In genomic region chr14:69049675-69050074, GRCh38 we compare ENCODE assay signal across 10 cellular contexts.
A peak's percentile ranks its signal among the peaks of the same experiment; 100 is the strongest.
DNase-seq lines count a peak whose midpoint lies in the region; ATAC-seq, FAIRE-seq and TF ChIP-seq lines count a peak whose summit lies in the region.
"Had no signal": no experiment of that assay in that cellular context is flagged by ENCODE, and none has a peak within 500 bp of the region (broad histone marks: within the 10 kb centered on the region; RNA-seq: fewer than 3 reads in every experiment).

No MANE protein-coding gene starts in this region.

- ATAC-seq in pancreas (peak in 3 of 4 donors; percentile 8 to 32 (median 15)), GM19035 (IDR thresholded peaks at IDR 0.05; ENCODE audit: unreplicated experiment) (no peak)

- TF ChIP-seq CTCF in Peyer's patch (IDR thresholded peaks at IDR 0.05) (no peak), fibroblast of the aortic adventitia (IDR thresholded peaks at IDR 0.05; ENCODE audit: insufficient read depth, low read length) (no peak), pancreas (IDR thresholded peaks at IDR 0.05) (no peak)

- in situ Hi-C loops in ACHN (cut with HindIII; ENCODE audit: low pct_ligation_motif_present, low pct_unique_long_range_greater_than_20kb, low sequenced_read_pairs), result no loop called here

- no peaks in the 10 kb centered on the region for H3K9me3 Mint-ChIP-seq in activated T-helper 2 cell treated with anti-CD3 and anti-CD28 coated beads, Interferon-gamma antibody, Interleukin-2, Interleukin-4, amounts not matched to agents 10 μg/mL and 5 μg/mL and 100 μg/mL, durations not matched to agents 14 hours and 24 hours and 36 hours

- H3K4me3 ChIP-seq in Peyer's patch (no peak overlapping the region), fibroblast of the aortic adventitia (ENCODE audit: low read depth, low read length) (no peak overlapping the region), pancreas (no peak overlapping the region)

- H3K4me1 ChIP-seq in Peyer's patch (peaks cover 0 to 28% (median 2%) of the 10 kb centered on the region in 4 donors), pancreas (peaks cover 0 to 30% (median 5%) of the 10 kb centered on the region in 3 donors)

- WGBS in pancreas, 2 donors, result 37 to 38% methylated on average over 2 of the region's 2 CpGs

- H3K27me3 ChIP-seq in Peyer's patch (no peaks in the 10 kb centered on the region), pancreas (no peaks in the 10 kb centered on the region)

- H3K27ac ChIP-seq in Peyer's patch (peak overlapping the region in 3 of 4 donors; percentile 26 to 69 (median 51)), pancreas (peak overlapping the region in 1 of 4 donors; percentile 42)

- TF ChIP-seq POLR2A in Peyer's patch (IDR thresholded peaks at IDR 0.05), result no peak

- no peak overlapping the region for H3K27ac Mint-ChIP-seq in activated T-helper 2 cell treated with anti-CD3 and anti-CD28 coated beads, Interferon-gamma antibody, Interleukin-2, Interleukin-4, amounts not matched to agents 10 μg/mL and 5 μg/mL and 100 μg/mL, durations not matched to agents 14 hours and 24 hours and 36 hours

- peak; percentile 61 for DNase-seq in AG08396 (ENCODE audit: low spot score)
- DNase-seq in Peyer's patch, result no peak
- DNase-seq in fibroblast of the aortic adventitia (ENCODE audit: low read depth), result peak; percentile 95
- no peak for DNase-seq in pancreas
- no peak for DNase-seq in activated T-helper 2 cell treated with anti-CD3 and anti-CD28 coated beads, Interferon-gamma antibody, Interleukin-2, Interleukin-4, amounts not matched to agents 10 μg/mL and 5 μg/mL and 100 μg/mL, durations not matched to agents 14 hours and 24 hours and 36 hours (ENCODE audit: low spot score)
- DNase-seq in DMS153 (lab: John Stamatoyannopoulos, UW), result no peak
- DNase-seq in ACHN, result no peak
- DNase-seq: activated effector memory CD4-positive, alpha-beta T cell treated with anti-CD3 and anti-CD28 coated beads, Interleukin-2, amount 50 U/mL, for 16 hours; hypothalamus had no signal

- peaks cover 13% of the 10 kb centered on the region for H3K36me3 Mint-ChIP-seq in activated T-helper 2 cell treated with anti-CD3 and anti-CD28 coated beads, Interferon-gamma antibody, Interleukin-2, Interleukin-4, amounts not matched to agents 10 μg/mL and 5 μg/mL and 100 μg/mL, durations not matched to agents 14 hours and 24 hours and 36 hours (ENCODE audit: low read depth)

- no peak for FAIRE-seq in pancreas (lab: Jason Lieb, UNC)

- H3K27me3 Mint-ChIP-seq in activated T-helper 2 cell treated with anti-CD3 and anti-CD28 coated beads, Interferon-gamma antibody, Interleukin-2, Interleukin-4, amounts not matched to agents 10 μg/mL and 5 μg/mL and 100 μg/mL, durations not matched to agents 14 hours and 24 hours and 36 hours (ENCODE audit: low read depth), result peaks cover 3% of the 10 kb centered on the region

- intact Hi-C loops in pancreas (cut with DNase I), result no loop called here
- intact Hi-C loops in activated T-helper 2 cell treated with anti-CD3 and anti-CD28 coated beads, Interferon-gamma antibody, Interleukin-2, Interleukin-4, amounts not matched to agents 10 μg/mL and 5 μg/mL and 100 μg/mL, durations not matched to agents 14 hours and 24 hours and 36 hours (cut with micrococcal nuclease), result no loop called here

- H3K36me3 ChIP-seq in Peyer's patch (peaks cover 0 to 19% (median 0%) of the 10 kb centered on the region in 3 donors), pancreas (peaks cover 4 to 18% (median 10%) of the 10 kb centered on the region in 3 donors)

- H3K9me3 ChIP-seq in Peyer's patch, result no peaks in the 10 kb centered on the region
- H3K9me3 ChIP-seq in pancreas, result no peaks in the 10 kb centered on the region

- no peaks in the 10 kb centered on the region for H3K4me1 Mint-ChIP-seq in activated T-helper 2 cell treated with anti-CD3 and anti-CD28 coated beads, Interferon-gamma antibody, Interleukin-2, Interleukin-4, amounts not matched to agents 10 μg/mL and 5 μg/mL and 100 μg/mL, durations not matched to agents 14 hours and 24 hours and 36 hours (ENCODE audit: low read depth)

- H3K4me3 Mint-ChIP-seq in activated T-helper 2 cell treated with anti-CD3 and anti-CD28 coated beads, Interferon-gamma antibody, Interleukin-2, Interleukin-4, amounts not matched to agents 10 μg/mL and 5 μg/mL and 100 μg/mL, durations not matched to agents 14 hours and 24 hours and 36 hours (ENCODE audit: low read depth), result no peak overlapping the region

Comparison
In these comparisons a context has a peak if more than half of its experiments do, and no peak if none do; other contexts are left out.
1. DNase-seq: peak in AG08396 (single experiment) and fibroblast of the aortic adventitia (single experiment); none in Peyer's patch (0 of 3), pancreas (0 of 6), activated T-helper 2 cell treated with anti-CD3 and anti-CD28 coated beads, Interferon-gamma antibody, Interleukin-2, Interleukin-4, amounts not matched to agents 10 μg/mL and 5 μg/mL and 100 μg/mL, durations not matched to agents 14 hours and 24 hours and 36 hours (single experiment), DMS153 (single experiment) and ACHN (single experiment).